In genomic region chr6:158636778-158637177, GRCh38 we compare ENCODE assay signal across 28 cellular contexts. TPM values are rescaled to one million over a fixed set of nuclear protein-coding genes. Genes with fewer than 3 reads are reported as not detected.
DNase-seq lines count a peak whose midpoint lies in the region; ATAC-seq and TF ChIP-seq lines count a peak whose summit lies in the region.
"Had no signal": no experiment of that assay in that cellular context is flagged by ENCODE, and none has a peak within 500 bp of the region (broad histone marks: within the 10 kb centered on the region; RNA-seq: fewer than 3 reads in every experiment).

No MANE protein-coding gene starts in this region.

- no peak overlapping the region for H3K4me2 ChIP-seq in HCT116 (ENCODE audit: low read length)

- no peaks in the 10 kb centered on the region for H4K20me1 ChIP-seq in HCT116 (ENCODE audit: insufficient read depth)

- no peaks in the 10 kb centered on the region for H3K27me3 Mint-ChIP-seq in activated naive CD4-positive, alpha-beta T cell treated with anti-CD3 and anti-CD28 coated beads for 36 hours (ENCODE audit: low read depth)
- no peaks in the 10 kb centered on the region for H3K27me3 Mint-ChIP-seq in effector memory CD8-positive, alpha-beta T cell
- H3K27me3 Mint-ChIP-seq in neural crest cell (ENCODE audit: low read depth), result no peaks in the 10 kb centered on the region
- H3K27me3 Mint-ChIP-seq: activated B cell treated with CpG ODN at 0.5 μM for 24 hours, brain had no signal

- peaks cover 15 to 28% of the 10 kb centered on the region in 2 experiments for H3K4me1 ChIP-seq in HCT116 (ENCODE audit: control insufficient read depth in 1 of 2, insufficient read depth in 2 of 2, low read length in 2 of 2)

- POLR2A ChIA-PET in HCT116 (lab: Charles Lee), result no interaction called here

- no peak overlapping the region for H3K4me3 Mint-ChIP-seq in activated naive CD4-positive, alpha-beta T cell treated with anti-CD3 and anti-CD28 coated beads for 36 hours
- H3K4me3 Mint-ChIP-seq in effector memory CD8-positive, alpha-beta T cell, result no peak overlapping the region
- no peak overlapping the region for H3K4me3 Mint-ChIP-seq in neural crest cell
- H3K4me3 Mint-ChIP-seq: activated B cell treated with CpG ODN at 0.5 μM for 24 hours, brain, nephron progenitor cell had no signal

- H3K27me3 ChIP-seq in HCT116 (ENCODE audit: insufficient read depth, low read length), result no peaks in the 10 kb centered on the region
- no peaks in the 10 kb centered on the region for H3K27me3 ChIP-seq in WERI-Rb-1 (ENCODE audit: insufficient read depth, low read depth, severe bottlenecking)
- H3K27me3 ChIP-seq: adrenal gland, BE2C, right atrium auricular region, spleen, upper lobe of left lung had no signal

- H3K36me3 Mint-ChIP-seq in activated naive CD4-positive, alpha-beta T cell treated with anti-CD3 and anti-CD28 coated beads for 36 hours (ENCODE audit: low read depth), result peaks cover 53% of the 10 kb centered on the region
- peaks cover 59% of the 10 kb centered on the region for H3K36me3 Mint-ChIP-seq in effector memory CD8-positive, alpha-beta T cell (ENCODE audit: insufficient read depth)
- peaks cover 19% of the 10 kb centered on the region for H3K36me3 Mint-ChIP-seq in neural crest cell (ENCODE audit: low read depth)

- H2AFZ ChIP-seq in HCT116 (ENCODE audit: low read depth, low read length, poor library complexity, severe bottlenecking), result no peak overlapping the region
- H2AFZ ChIP-seq: parathyroid adenoma had no signal

- H3K9me3 Mint-ChIP-seq in activated naive CD4-positive, alpha-beta T cell treated with anti-CD3 and anti-CD28 coated beads for 36 hours, result no peaks in the 10 kb centered on the region
- no peaks in the 10 kb centered on the region for H3K9me3 Mint-ChIP-seq in effector memory CD8-positive, alpha-beta T cell
- no peaks in the 10 kb centered on the region for H3K9me3 Mint-ChIP-seq in neural crest cell
- H3K9me3 Mint-ChIP-seq: activated B cell treated with CpG ODN at 0.5 μM for 24 hours, brain, nephron progenitor cell had no signal

- H3K27ac ChIP-seq in HCT116 (ENCODE audit: low read depth, low read length), result no peak overlapping the region
- no peak overlapping the region for H3K27ac ChIP-seq in WERI-Rb-1
- H3K27ac ChIP-seq: adrenal gland, epithelial cell of prostate, parathyroid adenoma, right atrium auricular region, upper lobe of left lung had no signal

- H3K27ac Mint-ChIP-seq in activated naive CD4-positive, alpha-beta T cell treated with anti-CD3 and anti-CD28 coated beads for 36 hours, result peak overlapping the region; percentile 75
- peak overlapping the region; percentile 75 to 81 for H3K27ac Mint-ChIP-seq in effector memory CD8-positive, alpha-beta T cell
- peak overlapping the region; percentile 21 for H3K27ac Mint-ChIP-seq in neural crest cell (ENCODE audit: unreplicated experiment)
- H3K27ac Mint-ChIP-seq: activated B cell treated with CpG ODN at 0.5 μM for 24 hours had no signal

- no peak for TF ChIP-seq POLR2A in HCT116 (IDR thresholded peaks at IDR 0.05; ENCODE audit: borderline replicate concordance, extremely low read depth, insufficient read depth, insufficient read length)

- intact Hi-C loops in activated naive CD4-positive, alpha-beta T cell treated with anti-CD3 and anti-CD28 coated beads for 36 hours (cut with micrococcal nuclease), result no loop called here
- intact Hi-C loops in HCT116 (cut with micrococcal nuclease), result no loop called here

- DNase-seq in activated naive CD4-positive, alpha-beta T cell treated with anti-CD3 and anti-CD28 coated beads for 36 hours, result no peak
- DNase-seq in activated naive CD4-positive, alpha-beta T cell treated with Interleukin-2 at 50 U/mL for 16 hours, result no peak
- DNase-seq in HCT116 (ENCODE audit: low read depth, low spot score), result no peak
- DNase-seq in effector memory CD8-positive, alpha-beta T cell, result no peak
- DNase-seq in neural crest cell (ENCODE audit: low read depth, low spot score), result no peak
- no peak for DNase-seq in EL
- DNase-seq in pons (ENCODE audit: low spot score), result no peak
- no peak for DNase-seq in WERI-Rb-1
- DNase-seq: ACHN, activated B cell treated with CpG ODN at 0.5 μM for 24 hours, BE2C, DND-41, H7, left ventricle myocardium superior, NCI-H1105, NCI-H1930, NCI-H526 treated with DMSO at 0.1 percent for 48 hours, nephron progenitor cell, SHP77 treated with DMSO at 0.1 percent for 48 hours, spleen, substantia nigra had no signal

- no peaks in the 10 kb centered on the region for H3K9me2 ChIP-seq in HCT116 (ENCODE audit: insufficient read depth)

- no TSS peak for BruUV-seq in HCT116 (replicated peaks; lab: Mats Ljungman, UMichigan)

- H3K4me3 ChIP-seq in HCT116 (replicated peaks in 1 of 2; ENCODE audit: low read depth in 1 of 2, low read length in 2 of 2), result no peak overlapping the region
- H3K4me3 ChIP-seq in WERI-Rb-1 (ENCODE audit: low read depth, low read length), result no peak overlapping the region
- H3K4me3 ChIP-seq: adrenal gland, right atrium auricular region, spleen, upper lobe of left lung had no signal

- ATAC-seq in HCT116, result no peak
- ATAC-seq in effector memory CD8-positive, alpha-beta T cell (replicated peaks), result no peak
- ATAC-seq: left ventricle myocardium superior, Panc1 had no signal

- no peak for TF ChIP-seq RAD21 in HCT116 (IDR thresholded peaks at IDR 0.05; ENCODE audit: low read depth)

- CTCF ChIA-PET in activated naive CD4-positive, alpha-beta T cell treated with anti-CD3 and anti-CD28 coated beads for 36 hours (lab: Charles Lee), result interaction anchor here (0.6 to 3.5 kb wide), 2 partner anchors 54 to 96 kb away, joined by 5 to 14 read pairs; no protein-coding TSS in a partner anchor
- CTCF ChIA-PET in HCT116 (lab: Charles Lee), result no interaction called here

- H3K4me1 Mint-ChIP-seq in activated naive CD4-positive, alpha-beta T cell treated with anti-CD3 and anti-CD28 coated beads for 36 hours (ENCODE audit: low read depth), result peaks cover 64% of the 10 kb centered on the region
- H3K4me1 Mint-ChIP-seq in effector memory CD8-positive, alpha-beta T cell (ENCODE audit: low read depth in 2 of 2), result peaks cover 33 to 67% of the 10 kb centered on the region in 2 donors
- H3K4me1 Mint-ChIP-seq in neural crest cell, result peaks cover 22% of the 10 kb centered on the region

- RAD21 ChIA-PET in HCT116 (lab: Charles Lee; ENCODE audit: low non-redundant PET in 1 of 2, low total read pairs in 2 of 2, uncharacterized antibody in 2 of 2, unreplicated experiment in 2 of 2), result no interaction called here

- no peaks in the 10 kb centered on the region for H3K9me3 ChIP-seq in HCT116 (ENCODE audit: control insufficient read depth in 1 of 2, insufficient read depth in 1 of 2, low read depth in 1 of 2, low read length in 2 of 2)
- no peaks in the 10 kb centered on the region for H3K9me3 ChIP-seq in WERI-Rb-1 (ENCODE audit: severe bottlenecking)
- H3K9me3 ChIP-seq: adrenal gland, BE2C, right atrium auricular region, spleen, upper lobe of left lung had no signal

- no peak for TF ChIP-seq CTCF in HCT116 (IDR thresholded peaks at IDR 0.05 in 2 of 3, conservative IDR thresholded peaks at IDR 0.05 in 1 of 3; ENCODE audit: borderline replicate concordance in 1 of 3, insufficient read depth in 1 of 3, low read depth in 2 of 3, low read length in 2 of 3)
- TF ChIP-seq CTCF in neural crest cell (conservative IDR thresholded peaks at IDR 0.05), result no peak
- TF ChIP-seq CTCF in WERI-Rb-1 (IDR thresholded peaks at IDR 0.05; ENCODE audit: low read depth, low read length), result no peak

- H3K9ac ChIP-seq in HCT116 (ENCODE audit: low read length), result no peak overlapping the region
- H3K9ac ChIP-seq: parathyroid adenoma had no signal

- H3K36me3 ChIP-seq in HCT116 (ENCODE audit: control insufficient read depth in 1 of 2, insufficient read depth in 2 of 2, low read length in 2 of 2) (peaks cover 4 to 29% of the 10 kb centered on the region in 2 experiments), WERI-Rb-1 (peaks cover 42% of the 10 kb centered on the region)

- peaks cover 63% of the 10 kb centered on the region for H3K79me2 ChIP-seq in HCT116 (ENCODE audit: insufficient read depth, low read length)

TF ChIP-seq in HCT116, 20 proteins besides CTCF, POLR2A, EP300 and RAD21:
- TF ChIP-seq EGR1 (IDR thresholded peaks at IDR 0.05; ENCODE audit: low read depth) (no peak), POLR2AphosphoS5 (IDR thresholded peaks at IDR 0.05; ENCODE audit: low read depth, low read length) (0 out of 2 replicates have a peak, but pooled peaks have one; percentile 8)

RNA-seq across cellular contexts. Expression of gene DYNLT1, which starts 7.8 kb away (rescaled TPM):
- 100 to 1,000 TPM in 1 of 2 experiments, 10 to 100 TPM in 1; 99.1 to 107 TPM for total RNA-seq in activated naive CD4-positive, alpha-beta T cell treated with anti-CD3 and anti-CD28 coated beads for 36 hours
- total RNA-seq in HCT116 (2021; ENCODE audit: unreplicated experiment) (239 TPM), neural crest cell (117 and 118 TPM in 2 replicates)
- polyA plus RNA-seq in HCT116 (2012), result 261 and 300 TPM in 2 replicates

RNA-seq across cellular contexts. Expression of gene SYTL3, which starts 13.1 kb away (rescaled TPM):
- 100 to 1,000 TPM; 115 to 120 TPM for total RNA-seq in activated naive CD4-positive, alpha-beta T cell treated with anti-CD3 and anti-CD28 coated beads for 36 hours
- total RNA-seq in HCT116 (2021; ENCODE audit: unreplicated experiment) (55.3 TPM), neural crest cell (0.20 and 0.28 TPM in 2 replicates)
- polyA plus RNA-seq in HCT116 (2012), result 59.3 and 71.8 TPM in 2 replicates

Comparison
In these comparisons a context has a peak if more than half of its experiments do, and no peak if none do; other contexts are left out.
1. H3K27ac Mint-ChIP-seq: peak in every context shown above with its lines; median percentile 78 in effector memory CD8-positive, alpha-beta T cell; 75 in activated naive CD4-positive, alpha-beta T cell treated with anti-CD3 and anti-CD28 coated beads for 36 hours; 21 in neural crest cell.
2. RNA of gene SYTL3, which starts 13.1 kb away (total RNA-seq): 115 to 120 TPM in activated naive CD4-positive, alpha-beta T cell treated with anti-CD3 and anti-CD28 coated beads for 36 hours and 55.3 TPM in HCT116 (single experiment); 0.20 to 0.28 TPM in neural crest cell; every median in the first group is over 10 times any median in the second.